ENCODE assay signal across 8 cellular contexts in the genomic region with DNA sequence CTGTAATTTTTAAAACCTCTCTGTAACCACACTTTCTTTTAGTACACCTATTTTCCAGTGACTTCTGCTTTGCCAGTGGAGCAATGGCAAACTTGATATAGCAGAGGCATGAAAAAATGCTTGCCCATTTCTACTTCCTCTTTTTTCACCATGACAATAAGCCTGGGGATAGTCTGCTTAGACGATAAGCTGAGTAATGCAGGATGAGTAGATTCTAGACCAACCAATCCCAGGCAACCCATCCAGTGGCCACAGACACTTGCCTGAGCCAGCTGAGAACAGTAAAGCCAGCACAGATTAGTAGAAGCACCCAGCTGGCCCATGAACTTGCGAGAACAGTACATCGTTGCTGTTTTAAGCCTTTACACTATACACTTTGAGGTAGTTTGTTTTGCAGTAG. TPM values are rescaled to one million over a fixed set of nuclear protein-coding genes. Genes with fewer than 3 reads are reported as not detected.
DNase-seq lines count a peak whose midpoint lies in the region; ATAC-seq, FAIRE-seq and TF ChIP-seq lines count a peak whose summit lies in the region.

No MANE protein-coding gene starts in this region.

- CTCF ChIA-PET in GM12878 (lab: Yijun Ruan, JAX), result no interaction called here
- CTCF ChIA-PET in CD8-positive, alpha-beta memory T cell (lab: Charles Lee), result no interaction called here

- H3K27ac Mint-ChIP-seq in CD8-positive, alpha-beta memory T cell, result no peak overlapping the region

- in situ Hi-C loops in GM12878 (cut with MboI), result no loop called here

- DNase-seq in D341Med (ENCODE audit: low spot score) (peak; percentile 68), GM12878 (ENCODE audit: low read depth, low spot score) (peak; percentile 19), urothelium cell line (ENCODE audit: low spot score) (peak; percentile 6), small intestine (no peak)
- DNase-seq in CD8-positive, alpha-beta memory T cell, result no peak

- POLR2A ChIA-PET in GM12878 (lab: Charles Lee), result no interaction called here
- POLR2A ChIA-PET in CD8-positive, alpha-beta memory T cell (lab: Charles Lee), result no interaction called here

- H3K9me3 ChIP-seq in GM12878 (replicated peaks; ENCODE audit: control insufficient read depth, insufficient read depth, low read length), result no peaks in the 10 kb centered on the region
- no peaks in the 10 kb centered on the region for H3K9me3 ChIP-seq in CD8-positive, alpha-beta memory T cell (ENCODE audit: low read length)
- no peaks in the 10 kb centered on the region for H3K9me3 ChIP-seq in small intestine (ENCODE audit: control insufficient read depth, low read depth)

- no peaks in the 10 kb centered on the region; a peak in 1 of 4 replicates for H3K27me3 ChIP-seq in GM12878 (replicated peaks in 1 of 2; ENCODE audit: control insufficient read depth in 2 of 2, insufficient read depth in 2 of 2, low read length in 1 of 2)
- no peaks in the 10 kb centered on the region for H3K27me3 ChIP-seq in CD8-positive, alpha-beta memory T cell (ENCODE audit: insufficient read depth, low read length, poor library complexity, severe bottlenecking)
- H3K27me3 ChIP-seq in small intestine (ENCODE audit: control insufficient read depth in 2 of 2, insufficient read depth in 2 of 2, low read length in 2 of 2), result no peaks in the 10 kb centered on the region

- H3K4me3 ChIP-seq in GM12878, result no peak overlapping the region
- H3K4me3 ChIP-seq in CD8-positive, alpha-beta memory T cell (ENCODE audit: low read length), result no peak overlapping the region
- no peak overlapping the region for H3K4me3 ChIP-seq in small intestine (ENCODE audit: low read depth in 1 of 2, low read length in 2 of 2)

- no peak overlapping the region for H3K9ac ChIP-seq in GM12878 (ENCODE audit: control insufficient read depth, insufficient read depth, low read length)

- H3K4me1 ChIP-seq in GM12878 (ENCODE audit: control insufficient read depth, insufficient read depth, low read length) (no peaks in the 10 kb centered on the region), small intestine (ENCODE audit: control insufficient read depth in 2 of 2, insufficient read depth in 1 of 2, low read depth in 1 of 2, low read length in 1 of 2) (no peaks in the 10 kb centered on the region)
- no peaks in the 10 kb centered on the region for H3K4me1 ChIP-seq in CD8-positive, alpha-beta memory T cell (ENCODE audit: insufficient read depth, low read length)

- intact Hi-C loops in GM12878 (cut with micrococcal nuclease; ENCODE audit: unreplicated experiment), result no loop called here

- H3K4me3 Mint-ChIP-seq in CD8-positive, alpha-beta memory T cell, result no peak overlapping the region

- no peaks in the 10 kb centered on the region for H3K36me3 Mint-ChIP-seq in CD8-positive, alpha-beta memory T cell

- FAIRE-seq in GM12878 (lab: Jason Lieb, UNC) (no peak), urothelium cell line (lab: Jason Lieb, UNC) (no peak), small intestine (lab: Jason Lieb, UNC) (no peak)

- no peaks in the 10 kb centered on the region for H3K79me2 ChIP-seq in GM12878 (ENCODE audit: control insufficient read depth, insufficient read depth, low read length)

- H3K27ac ChIP-seq in GM12878 (ENCODE audit: control insufficient read depth, insufficient read depth) (no peak overlapping the region), small intestine (ENCODE audit: low read depth in 1 of 2, low read length in 1 of 2) (no peak overlapping the region)
- H3K27ac ChIP-seq in CD8-positive, alpha-beta memory T cell (ENCODE audit: low read depth, low read length), result no peak overlapping the region

- H3K4me2 ChIP-seq in GM12878 (ENCODE audit: control insufficient read depth, insufficient read depth), result no peak overlapping the region

- WGBS in GM12878 (ENCODE audit: insufficient coverage, insufficient replicate concordance, low lambda C conversion rate, missing lambda C conversion rate), result 1% methylated on average over 3 of the region's 3 CpGs
- whole genome bisulfite sequencing in small intestine, 3 donors, result 62 to 69% (median 65%) methylated on average over 3 of the region's 3 CpGs

- BruUV-seq in GM12878 (replicated peaks; lab: Mats Ljungman, UMichigan), result no TSS peak

- H4K20me1 ChIP-seq in GM12878 (ENCODE audit: control insufficient read depth, insufficient read depth), result no peaks in the 10 kb centered on the region

- SMC1A ChIA-PET in GM12878 (lab: Charles Lee; ENCODE audit: uncharacterized antibody, unreplicated experiment), result interaction anchor here (0.6 kb wide), 1 partner anchor 95 kb away, joined by 3 read pairs; no protein-coding TSS in a partner anchor

- TF ChIP-seq POLR2A in GM12878 (IDR thresholded peaks at IDR 0.05; ENCODE audit: low read depth, low read length), result no peak

- RAD21 ChIA-PET in GM12878 (lab: Charles Lee; ENCODE audit: unreplicated experiment), result no interaction called here

- no peak for TF ChIP-seq RAD21 in GM12878 (IDR thresholded peaks at IDR 0.05; ENCODE audit: insufficient read depth, low read depth, low read length)

- H3K4me1 Mint-ChIP-seq in CD8-positive, alpha-beta memory T cell, result no peaks in the 10 kb centered on the region

- H3K27me3 Mint-ChIP-seq in CD8-positive, alpha-beta memory T cell, result no peaks in the 10 kb centered on the region

- TF ChIP-seq CTCF in GM12878 (IDR thresholded peaks at IDR 0.05 in 2 of 3, conservative IDR thresholded peaks at IDR 0.05 in 1 of 3; ENCODE audit: control insufficient read depth in 2 of 3, extremely low read depth in 1 of 3, insufficient read depth in 1 of 3, low read depth in 3 of 3, low read length in 3 of 3), result no peak

- no peak overlapping the region for H2AFZ ChIP-seq in GM12878 (ENCODE audit: control insufficient read depth, low read depth, low read length)

- H3K36me3 ChIP-seq in GM12878 (ENCODE audit: control insufficient read depth in 2 of 2, insufficient read depth in 2 of 2, low read length in 1 of 2) (no peaks in the 10 kb centered on the region), small intestine (ENCODE audit: control insufficient read depth in 2 of 2, insufficient read depth in 2 of 2, low read length in 2 of 2) (no peaks in the 10 kb centered on the region)
- H3K36me3 ChIP-seq in CD8-positive, alpha-beta memory T cell (ENCODE audit: insufficient read depth, low read length), result no peaks in the 10 kb centered on the region

- TF ChIP-seq EP300 in GM12878 (IDR thresholded peaks at IDR 0.05; ENCODE audit: borderline replicate concordance in 1 of 2, control insufficient read depth in 1 of 2, low read depth in 2 of 2, low read length in 2 of 2), result no peak

- peaks cover 0 to 2% (median 0%) of the 10 kb centered on the region in 5 donors for H3K9me3 Mint-ChIP-seq in CD8-positive, alpha-beta memory T cell

- ATAC-seq in GM21447 (IDR thresholded peaks at IDR 0.05; ENCODE audit: unreplicated experiment) (peak; percentile 87), HG03565 (IDR thresholded peaks at IDR 0.05; ENCODE audit: unreplicated experiment) (peak; percentile 84), GM12878 (peak; percentile 85), HG02973 (IDR thresholded peaks at IDR 0.05; ENCODE audit: unreplicated experiment) (no peak)

TF ChIP-seq in GM12878, 131 proteins besides CTCF, POLR2A, EP300 and RAD21:
- TF ChIP-seq SPI1 (IDR thresholded peaks at IDR 0.05; ENCODE audit: borderline replicate concordance, insufficient read depth, low read depth, low read length) (peak; percentile 63; the same call in 1 of the 2 replicates), BACH1 (IDR thresholded peaks at IDR 0.05; ENCODE audit: borderline replicate concordance) (no peak)

RNA-seq across cellular contexts. Expression of a gene that starts 37.5 kb away (rescaled TPM):
- not detected in 2 replicates for total RNA-seq in GM12878 (2013; cell fraction: nucleolus; rRNA removed)
- total RNA-seq in GM12878 (2014; rRNA removed), result not detected in 2 replicates
- not detected in 2 replicates for total RNA-seq in GM12878 (2014; rRNA removed; fragmentation: Illumina TruSeq; extraction: Trizol)
- not detected in 2 replicates for total RNA-seq in GM12878 (2021)
- polyA plus RNA-seq in GM12878 (2011; ENCODE audit: low read depth), result not detected
- not detected in 2 replicates for polyA plus RNA-seq in GM12878 (2011; rRNA removed)
- polyA plus RNA-seq in GM12878 (2011; cell fraction: cytosol; rRNA removed), result not detected in 2 replicates
- not detected in 2 replicates for polyA plus RNA-seq in GM12878 (2011; cell fraction: nucleus; rRNA removed)
- not detected in 2 replicates for polyA plus RNA-seq in GM12878 (2012)
- polyA plus RNA-seq in GM12878 (2014; fragmentation: Illumina TruSeq; extraction: Trizol), result not detected in 2 replicates
- not detected for polyA plus RNA-seq in GM12878 (2014; fragmentation: Nextera tagmentation; extraction: Ambion mirVana)
- polyA plus RNA-seq in GM12878 (2014; rRNA removed), result not detected in 2 replicates
- polyA plus RNA-seq in GM12878 (2016; fragmentation: Nextera tagmentation; extraction: Ambion mirVana), result not detected
- not detected in 2 replicates for polyA minus RNA-seq in GM12878 (2011; rRNA and poly(A)+ RNA removed)
- not detected in 2 replicates for polyA minus RNA-seq in GM12878 (2011; cell fraction: cytosol; rRNA and poly(A)+ RNA removed)
- polyA minus RNA-seq in GM12878 (2011; cell fraction: nucleus; rRNA and poly(A)+ RNA removed), result not detected in 2 replicates
- total RNA-seq in CD8-positive, alpha-beta memory T cell, result not detected
- polyA plus RNA-seq in CD8-positive, alpha-beta memory T cell, result 0.07 TPM
- polyA plus RNA-seq in small intestine, result not detected

Comparison
In these comparisons a context has a peak if more than half of its experiments do, and no peak if none do; other contexts are left out.
1. DNase-seq: peak in D341Med (single experiment), GM12878 (single experiment) and urothelium cell line (single experiment); none in CD8-positive, alpha-beta memory T cell (0 of 5) and small intestine (single experiment).